8 cellular contexts compared by ENCODE assay signal in the genomic region with DNA sequence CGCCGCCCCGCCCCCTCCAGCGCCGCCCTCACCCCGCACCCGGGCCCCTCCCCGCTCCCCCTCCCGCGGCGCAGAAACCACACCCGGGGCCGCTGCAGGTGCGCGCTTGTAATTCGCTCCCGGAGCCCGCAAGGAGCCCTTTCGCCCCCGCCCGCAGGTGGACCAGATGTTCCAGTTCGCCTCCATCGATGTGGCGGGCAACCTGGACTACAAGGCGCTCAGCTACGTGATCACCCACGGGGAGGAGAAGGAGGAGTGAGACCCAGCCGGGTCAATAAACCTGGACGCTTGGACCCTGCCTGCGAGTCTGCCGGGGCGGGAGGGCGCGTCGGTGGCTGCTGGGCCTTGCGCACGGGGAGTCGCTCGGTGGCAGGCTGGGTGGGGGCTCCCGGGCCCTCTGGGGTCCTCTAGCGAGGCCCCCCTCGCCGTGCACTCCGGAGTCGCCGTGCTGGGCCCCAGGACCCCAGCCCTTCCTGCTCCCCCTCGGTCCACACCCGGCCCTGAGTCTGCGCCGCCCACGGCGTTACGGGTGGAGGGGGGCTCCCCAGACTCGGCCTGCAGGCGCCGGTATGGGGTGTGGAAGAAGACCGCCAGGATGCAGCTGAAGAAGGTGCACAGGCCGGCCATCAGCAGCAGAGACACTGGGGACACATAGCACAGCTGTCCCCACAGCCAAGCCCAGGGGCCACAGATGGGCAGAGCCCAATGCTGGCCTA. TPM values are rescaled to one million over a fixed set of nuclear protein-coding genes. Genes with fewer than 3 reads are reported as not detected.
A peak's percentile ranks its signal among the peaks of the same experiment; 100 is the strongest.
DNase-seq lines count a peak whose midpoint lies in the region; ATAC-seq and TF ChIP-seq lines count a peak whose summit lies in the region.

No MANE protein-coding gene starts in this region.

- CTCF ChIA-PET in Calu3 (lab: Charles Lee), result no interaction called here

- BruUV-seq in Calu3 (replicated peaks; lab: Mats Ljungman, UMichigan), result no TSS peak

- ATAC-seq in naive B cell (ENCODE audit: low read depth in 2 of 2) (peak; percentile 10 to 42), HG03097 (IDR thresholded peaks at IDR 0.05; ENCODE audit: low FRiP score, unreplicated experiment) (no peak), HG02973 (IDR thresholded peaks at IDR 0.05; ENCODE audit: unreplicated experiment) (no peak)

- H3K4me1 Mint-ChIP-seq in Calu3 (ENCODE audit: low read depth, unreplicated experiment) (peaks cover 9% of the 10 kb centered on the region), naive B cell (peaks cover 0 to 8% (median 2%) of the 10 kb centered on the region in 3 donors), osteocyte (ENCODE audit: unreplicated experiment) (peaks cover 9% of the 10 kb centered on the region)

- H3K27me3 Mint-ChIP-seq in Calu3 (ENCODE audit: unreplicated experiment) (no peaks in the 10 kb centered on the region), naive B cell (peaks cover 0 to 14% (median 0%) of the 10 kb centered on the region in 3 donors), osteocyte (ENCODE audit: unreplicated experiment) (no peaks in the 10 kb centered on the region)

- H3K27ac Mint-ChIP-seq in Calu3 (ENCODE audit: unreplicated experiment) (no peak overlapping the region), naive B cell (no peak overlapping the region), osteocyte (ENCODE audit: unreplicated experiment) (no peak overlapping the region)

- H3K36me3 Mint-ChIP-seq in Calu3 (ENCODE audit: insufficient read depth, unreplicated experiment), result peaks cover 36% of the 10 kb centered on the region
- H3K36me3 Mint-ChIP-seq in naive B cell, result no peaks in the 10 kb centered on the region
- H3K36me3 Mint-ChIP-seq in osteocyte (ENCODE audit: unreplicated experiment), result no peaks in the 10 kb centered on the region

- intact Hi-C loops in Calu3 (cut with micrococcal nuclease; ENCODE audit: unreplicated experiment), result no loop called here

- peak overlapping the region; percentile 56 for H3K4me3 Mint-ChIP-seq in Calu3 (ENCODE audit: low read depth, unreplicated experiment)
- H3K4me3 Mint-ChIP-seq in naive B cell, result peak overlapping the region in 2 of 8 donors; percentile 56 to 69
- H3K4me3 Mint-ChIP-seq in osteocyte (ENCODE audit: unreplicated experiment), result no peak overlapping the region

- DNase-seq in Calu3, result peak; percentile 58
- DNase-seq in HuH-7 (ENCODE audit: low spot score), result peak; percentile 90
- peak; percentile 21 for DNase-seq in activated gamma-delta T cell (lab: John Stamatoyannopoulos, UW)
- no peak for DNase-seq in naive B cell
- DNase-seq in cerebellum (ENCODE audit: low spot score), result no peak
- DNase-seq in osteocyte (ENCODE audit: extremely low spot score, unreplicated experiment), result no peak

- H3K9me3 Mint-ChIP-seq in Calu3 (ENCODE audit: low read depth, unreplicated experiment), result no peaks in the 10 kb centered on the region
- H3K9me3 Mint-ChIP-seq in naive B cell, result no peaks in the 10 kb centered on the region
- no peaks in the 10 kb centered on the region for H3K9me3 Mint-ChIP-seq in osteocyte (ENCODE audit: unreplicated experiment)

- no peak for TF ChIP-seq CTCF in Calu3 (IDR thresholded peaks at IDR 0.05; ENCODE audit: unreplicated experiment)
- TF ChIP-seq CTCF in osteocyte (IDR thresholded peaks at IDR 0.05), result no peak

RNA-seq across cellular contexts. Expression of a gene that starts 7.1 kb away (rescaled TPM):
- 0.24 and 0.40 TPM in 2 replicates for total RNA-seq in Calu3 (2022)
- polyA plus RNA-seq in naive B cell (ENCODE audit: low read depth in 6 of 6), result under 1 TPM in 3 of 6 donors, not detected in 3; 0.22 to 0.54 (median 0.43) TPM
- 0.36 TPM for total RNA-seq in cerebellum
- 0.31 and 0.67 TPM in 2 replicates for total RNA-seq in osteocyte

RNA-seq across cellular contexts. Expression of a gene that starts 7.6 kb away (rescaled TPM):
- total RNA-seq in Calu3 (2022) (7.6 and 8.5 TPM in 2 replicates), cerebellum (5.3 TPM), osteocyte (32.2 and 32.3 TPM in 2 replicates)
- 10 to 100 TPM in 5 of 6 donors, 1 to 10 TPM in 1; 7.3 to 13.4 (median 11.8) TPM for polyA plus RNA-seq in naive B cell (ENCODE audit: low read depth in 6 of 6)

RNA-seq across cellular contexts. Expression of a gene that starts 7.8 kb away (rescaled TPM):
- 122 and 124 TPM in 2 replicates for total RNA-seq in Calu3 (2022)
- polyA plus RNA-seq in naive B cell (ENCODE audit: low read depth in 6 of 6), result 100 to 1,000 TPM; 320 to 459 (median 358) TPM
- 67.2 TPM for total RNA-seq in cerebellum
- total RNA-seq in osteocyte, result 261 and 271 TPM in 2 replicates

RNA-seq across cellular contexts. Expression of a gene that starts 23.7 kb away (rescaled TPM):
- total RNA-seq in Calu3 (2022) (29.5 and 30.0 TPM in 2 replicates), cerebellum (79.5 TPM), osteocyte (69.8 and 70.0 TPM in 2 replicates)
- 1 to 10 TPM; 5.6 to 9.5 (median 7.1) TPM for polyA plus RNA-seq in naive B cell (ENCODE audit: low read depth in 6 of 6)

RNA-seq across cellular contexts. Expression of a gene that starts 56.5 kb away (rescaled TPM):
- total RNA-seq in Calu3 (2022) (not detected in 2 replicates), cerebellum (4.8 TPM), osteocyte (1.6 TPM in 2 replicates)
- polyA plus RNA-seq in naive B cell (ENCODE audit: low read depth in 6 of 6), result 10 to 100 TPM; 24.3 to 39.4 (median 30.0) TPM

Comparison
In these comparisons a context has a peak if more than half of its experiments do, and no peak if none do; other contexts are left out.
1. DNase-seq: peak in Calu3 (single experiment), HuH-7 (single experiment) and activated gamma-delta T cell (single experiment); none in naive B cell (single experiment), cerebellum (single experiment) and osteocyte (single experiment).
2. ATAC-seq: peak in naive B cell (2 of 2); none in HG03097 (single experiment) and HG02973 (single experiment).